19 cellular contexts compared by ENCODE assay signal in the genomic region with DNA sequence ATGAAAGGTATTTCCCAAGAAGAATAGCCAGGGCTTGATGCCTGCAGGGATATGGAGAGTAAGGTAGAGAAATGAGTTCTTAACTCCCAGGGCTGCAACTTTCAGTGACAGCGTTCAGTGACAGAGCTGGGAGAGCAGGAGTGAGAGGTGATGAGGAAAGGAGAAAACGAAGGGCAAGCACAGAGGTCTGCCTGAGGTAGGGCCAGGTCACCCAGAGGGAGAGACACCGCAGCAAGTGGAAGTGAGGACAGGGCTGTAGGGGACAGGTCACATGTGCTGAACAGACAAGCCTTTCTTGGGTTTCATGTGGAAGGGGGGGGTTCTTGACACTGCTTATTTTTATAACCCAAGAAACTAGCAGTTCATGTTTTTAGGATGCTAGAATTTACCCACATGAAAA.
DNase-seq lines count a peak whose midpoint lies in the region; ATAC-seq, FAIRE-seq and TF ChIP-seq lines count a peak whose summit lies in the region.
"Had no signal": no experiment of that assay in that cellular context is flagged by ENCODE, and none has a peak within 500 bp of the region (broad histone marks: within the 10 kb centered on the region; RNA-seq: fewer than 3 reads in every experiment).

No MANE protein-coding gene starts in this region.

- H3K4me3 ChIP-seq in heart left ventricle (no peak overlapping the region), gastrocnemius medialis (no peak overlapping the region), kidney (ENCODE audit: low read length in 2 of 2) (no peak overlapping the region)
- no peak overlapping the region for H3K4me3 ChIP-seq in naive thymus-derived CD4-positive, alpha-beta T cell (ENCODE audit: low read length)
- H3K4me3 ChIP-seq: GM23338 had no signal

- peaks cover 0 to 80% (median 40%) of the 10 kb centered on the region in 9 donors for H3K36me3 ChIP-seq in heart left ventricle
- peaks cover 0 to 27% of the 10 kb centered on the region in 2 donors for H3K36me3 ChIP-seq in gastrocnemius medialis
- peaks cover 8 to 10% of the 10 kb centered on the region in 2 donors for H3K36me3 ChIP-seq in kidney (ENCODE audit: control insufficient read depth in 1 of 2, insufficient read depth in 2 of 2, low read length in 2 of 2)
- H3K36me3 ChIP-seq in naive thymus-derived CD4-positive, alpha-beta T cell (ENCODE audit: control insufficient read depth in 2 of 3, insufficient read depth in 3 of 3, low read length in 3 of 3) = peaks cover 0 to 74% (median 11%) of the 10 kb centered on the region in 3 experiments

- DNase-seq in heart left ventricle (no peak), cardiac septum (ENCODE audit: low spot score) (no peak), left ventricle myocardium superior (no peak), gastrocnemius medialis (no peak), kidney (no peak), kidney glomerular epithelial cell (lab: John Stamatoyannopoulos, UW) (no peak)
- DNase-seq in naive thymus-derived CD4-positive, alpha-beta T cell = no peak
- DNase-seq: C1 segment of cervical spinal cord; CD4-positive, alpha-beta T cell; DMS153; DMS79 treated with DMSO at 0.1 percent for 48 hours; EL; H7 had no signal

- TF ChIP-seq CTCF in heart left ventricle (IDR thresholded peaks at IDR 0.05) (no peak), gastrocnemius medialis (IDR thresholded peaks at IDR 0.05 in 4 of 5, conservative IDR thresholded peaks at IDR 0.05 in 1 of 5) (no peak), kidney (IDR thresholded peaks at IDR 0.05; ENCODE audit: borderline replicate concordance, extremely low read depth, insufficient read depth) (no peak)

- CTCF ChIA-PET in naive thymus-derived CD4-positive, alpha-beta T cell (lab: Charles Lee) = no interaction called here

- in situ Hi-C loops in gastrocnemius medialis (cut with MboI; ENCODE audit: low sequenced_read_pairs in 4 of 4) = no loop called here

- TF ChIP-seq POLR2A in heart left ventricle (IDR thresholded peaks at IDR 0.05) (no peak), gastrocnemius medialis (IDR thresholded peaks at IDR 0.05) (no peak)

- H3K27me3 Mint-ChIP-seq in naive thymus-derived CD4-positive, alpha-beta T cell = no peaks in the 10 kb centered on the region
- H3K27me3 Mint-ChIP-seq: B cell; CD4-positive, alpha-beta T cell had no signal

- peaks cover 0 to 11% (median 0%) of the 10 kb centered on the region in 7 donors for H3K4me1 Mint-ChIP-seq in naive thymus-derived CD4-positive, alpha-beta T cell
- H3K4me1 Mint-ChIP-seq: B cell had no signal

- no peak for FAIRE-seq in kidney (lab: Jason Lieb, UNC)
- FAIRE-seq: A204.1, D721Med, G401.6, GM12891 had no signal

- no peak overlapping the region for H3K27ac Mint-ChIP-seq in naive thymus-derived CD4-positive, alpha-beta T cell
- H3K27ac Mint-ChIP-seq: B cell; CD4-positive, alpha-beta T cell; GM23338 had no signal

- H3K9me3 ChIP-seq in heart left ventricle (no peaks in the 10 kb centered on the region), gastrocnemius medialis (no peaks in the 10 kb centered on the region), kidney (ENCODE audit: control insufficient read depth in 1 of 2, low read length in 2 of 2) (no peaks in the 10 kb centered on the region)
- no peaks in the 10 kb centered on the region for H3K9me3 ChIP-seq in naive thymus-derived CD4-positive, alpha-beta T cell (ENCODE audit: control insufficient read depth in 2 of 3, low read length in 3 of 3)

- intact Hi-C loops in heart left ventricle (cut with DNase I) = no loop called here
- intact Hi-C loops in cardiac septum (cut with DNase I) = no loop called here
- intact Hi-C loops in left ventricle myocardium superior (cut with micrococcal nuclease) = no loop called here
- intact Hi-C loops in gastrocnemius medialis (cut with DNase I; ENCODE audit: low total_unique reads) = no loop called here
- intact Hi-C loops in kidney (cut with DNase I) = no loop called here
- intact Hi-C loops in naive thymus-derived CD4-positive, alpha-beta T cell (cut with micrococcal nuclease) = no loop called here

- H3K27ac ChIP-seq in heart left ventricle (no peak overlapping the region), gastrocnemius medialis (peak overlapping the region; percentile 21 to 98 (median 94)), kidney (ENCODE audit: low read depth in 2 of 2, low read length in 2 of 2) (no peak overlapping the region)
- no peak overlapping the region for H3K27ac ChIP-seq in naive thymus-derived CD4-positive, alpha-beta T cell (ENCODE audit: low read depth, low read length)

- peaks cover 16 to 73% (median 62%) of the 10 kb centered on the region in 5 donors for H3K36me3 Mint-ChIP-seq in naive thymus-derived CD4-positive, alpha-beta T cell

- no peak overlapping the region for H3K9ac ChIP-seq in kidney (ENCODE audit: low read length in 2 of 2)

- ATAC-seq in heart left ventricle = peak in 3 of 4 donors; percentile 18 to 40 (median 32)
- ATAC-seq in left ventricle myocardium superior = peak; percentile 71
- no peak for ATAC-seq in gastrocnemius medialis
- ATAC-seq in naive thymus-derived CD4-positive, alpha-beta T cell = no peak
- ATAC-seq: GM23338 had no signal

- WGBS in heart left ventricle, 4 donors = 56 to 71% (median 67%) methylated on average over 3 of the region's 3 CpGs

- peaks cover 0 to 35% (median 12%) of the 10 kb centered on the region in 12 donors for H3K4me1 ChIP-seq in heart left ventricle
- peaks cover 32 to 71% of the 10 kb centered on the region in 2 donors for H3K4me1 ChIP-seq in gastrocnemius medialis
- H3K4me1 ChIP-seq in kidney (ENCODE audit: control insufficient read depth in 1 of 2, insufficient read depth in 1 of 2, low read depth in 1 of 2, low read length in 2 of 2) = peaks cover 3 to 5% of the 10 kb centered on the region in 2 donors
- no peaks in the 10 kb centered on the region for H3K4me1 ChIP-seq in naive thymus-derived CD4-positive, alpha-beta T cell (ENCODE audit: control insufficient read depth in 2 of 2, insufficient read depth in 2 of 2, low read length in 2 of 2)

- POLR2A ChIA-PET in naive thymus-derived CD4-positive, alpha-beta T cell (lab: Charles Lee) = no interaction called here

- no peak overlapping the region for H3K4me3 Mint-ChIP-seq in naive thymus-derived CD4-positive, alpha-beta T cell
- H3K4me3 Mint-ChIP-seq: B cell; CD4-positive, alpha-beta T cell; GM23338 had no signal

- H3K9me3 Mint-ChIP-seq in naive thymus-derived CD4-positive, alpha-beta T cell = no peaks in the 10 kb centered on the region
- H3K9me3 Mint-ChIP-seq: CD4-positive, alpha-beta T cell; GM23338 had no signal

- no peaks in the 10 kb centered on the region for H3K27me3 ChIP-seq in heart left ventricle
- no peaks in the 10 kb centered on the region for H3K27me3 ChIP-seq in gastrocnemius medialis
- no peaks in the 10 kb centered on the region for H3K27me3 ChIP-seq in naive thymus-derived CD4-positive, alpha-beta T cell (ENCODE audit: control insufficient read depth in 2 of 2, insufficient read depth in 2 of 2, low read length in 2 of 2)

Comparison
In these comparisons a context has a peak if more than half of its experiments do, and no peak if none do; other contexts are left out.
1. ATAC-seq: peak in heart left ventricle (3 of 4) and left ventricle myocardium superior (single experiment); none in gastrocnemius medialis (0 of 2) and naive thymus-derived CD4-positive, alpha-beta T cell (single experiment).
2. H3K27ac ChIP-seq: peak in gastrocnemius medialis (4 of 4); none in heart left ventricle (0 of 12), kidney (0 of 2) and naive thymus-derived CD4-positive, alpha-beta T cell (single experiment).